ENCODE assay signal across 1 cellular context in the genomic region with DNA sequence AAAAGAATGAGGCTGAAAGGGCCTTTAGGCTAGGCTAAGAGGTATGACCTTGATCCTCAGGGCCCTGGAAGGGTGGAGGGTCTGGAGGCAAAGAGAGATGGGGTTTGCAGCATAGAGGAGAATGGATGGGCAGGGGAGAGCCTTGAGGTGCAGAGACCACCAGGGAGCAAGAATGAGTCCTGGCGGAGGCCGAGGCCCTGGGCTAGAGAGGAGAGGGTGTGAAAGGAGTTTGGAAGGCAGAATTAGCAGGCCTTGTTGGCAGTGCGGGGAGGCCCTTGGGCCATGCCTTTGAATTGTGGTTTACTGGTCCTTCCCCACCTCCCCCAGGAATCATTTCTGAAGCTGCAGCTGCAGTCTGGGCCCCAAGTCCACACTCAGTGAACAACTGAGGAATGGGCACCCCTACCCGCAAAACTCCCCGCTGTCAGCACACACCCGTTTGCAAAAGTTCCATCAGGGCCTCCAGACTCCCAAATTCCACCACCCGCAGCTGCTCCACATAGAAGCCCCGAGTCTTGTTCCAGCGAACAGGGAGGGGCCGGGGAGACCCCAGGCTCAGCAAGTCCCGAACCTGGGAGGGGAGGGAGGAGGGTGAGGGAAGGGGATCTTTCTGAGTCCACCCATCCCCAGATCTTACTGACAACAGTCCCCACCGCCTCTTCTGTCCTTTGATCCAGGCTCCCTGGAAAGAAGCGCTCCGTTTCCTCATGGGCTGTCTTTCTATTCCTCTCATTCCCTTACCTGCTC.
TF ChIP-seq lines count a peak whose summit lies in the region.

No MANE protein-coding gene starts in this region.

TF ChIP-seq in SK-N-SH, 30 proteins besides CTCF, POLR2A, EP300 and RAD21 (continued from another document):
- TF ChIP-seq, protein P1, sequence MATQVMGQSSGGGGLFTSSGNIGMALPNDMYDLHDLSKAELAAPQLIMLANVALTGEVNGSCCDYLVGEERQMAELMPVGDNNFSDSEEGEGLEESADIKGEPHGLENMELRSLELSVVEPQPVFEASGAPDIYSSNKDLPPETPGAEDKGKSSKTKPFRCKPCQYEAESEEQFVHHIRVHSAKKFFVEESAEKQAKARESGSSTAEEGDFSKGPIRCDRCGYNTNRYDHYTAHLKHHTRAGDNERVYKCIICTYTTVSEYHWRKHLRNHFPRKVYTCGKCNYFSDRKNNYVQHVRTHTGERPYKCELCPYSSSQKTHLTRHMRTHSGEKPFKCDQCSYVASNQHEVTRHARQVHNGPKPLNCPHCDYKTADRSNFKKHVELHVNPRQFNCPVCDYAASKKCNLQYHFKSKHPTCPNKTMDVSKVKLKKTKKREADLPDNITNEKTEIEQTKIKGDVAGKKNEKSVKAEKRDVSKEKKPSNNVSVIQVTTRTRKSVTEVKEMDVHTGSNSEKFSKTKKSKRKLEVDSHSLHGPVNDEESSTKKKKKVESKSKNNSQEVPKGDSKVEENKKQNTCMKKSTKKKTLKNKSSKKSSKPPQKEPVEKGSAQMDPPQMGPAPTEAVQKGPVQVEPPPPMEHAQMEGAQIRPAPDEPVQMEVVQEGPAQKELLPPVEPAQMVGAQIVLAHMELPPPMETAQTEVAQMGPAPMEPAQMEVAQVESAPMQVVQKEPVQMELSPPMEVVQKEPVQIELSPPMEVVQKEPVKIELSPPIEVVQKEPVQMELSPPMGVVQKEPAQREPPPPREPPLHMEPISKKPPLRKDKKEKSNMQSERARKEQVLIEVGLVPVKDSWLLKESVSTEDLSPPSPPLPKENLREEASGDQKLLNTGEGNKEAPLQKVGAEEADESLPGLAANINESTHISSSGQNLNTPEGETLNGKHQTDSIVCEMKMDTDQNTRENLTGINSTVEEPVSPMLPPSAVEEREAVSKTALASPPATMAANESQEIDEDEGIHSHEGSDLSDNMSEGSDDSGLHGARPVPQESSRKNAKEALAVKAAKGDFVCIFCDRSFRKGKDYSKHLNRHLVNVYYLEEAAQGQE (IDR thresholded peaks at IDR 0.05; ENCODE audit: low read depth, low read length): no peak
- no peak for TF ChIP-seq CHD2 (IDR thresholded peaks at IDR 0.05; ENCODE audit: low read length, partially characterized antibody)
- TF ChIP-seq, protein P2, sequence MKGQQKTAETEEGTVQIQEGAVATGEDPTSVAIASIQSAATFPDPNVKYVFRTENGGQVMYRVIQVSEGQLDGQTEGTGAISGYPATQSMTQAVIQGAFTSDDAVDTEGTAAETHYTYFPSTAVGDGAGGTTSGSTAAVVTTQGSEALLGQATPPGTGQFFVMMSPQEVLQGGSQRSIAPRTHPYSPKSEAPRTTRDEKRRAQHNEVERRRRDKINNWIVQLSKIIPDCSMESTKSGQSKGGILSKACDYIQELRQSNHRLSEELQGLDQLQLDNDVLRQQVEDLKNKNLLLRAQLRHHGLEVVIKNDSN (IDR thresholded peaks at IDR 0.05; ENCODE audit: borderline replicate concordance, low read depth): no peak
- no peak for TF ChIP-seq SIN3A (IDR thresholded peaks at IDR 0.05; ENCODE audit: borderline replicate concordance, low read depth, low read length)
- TF ChIP-seq, protein P3, sequence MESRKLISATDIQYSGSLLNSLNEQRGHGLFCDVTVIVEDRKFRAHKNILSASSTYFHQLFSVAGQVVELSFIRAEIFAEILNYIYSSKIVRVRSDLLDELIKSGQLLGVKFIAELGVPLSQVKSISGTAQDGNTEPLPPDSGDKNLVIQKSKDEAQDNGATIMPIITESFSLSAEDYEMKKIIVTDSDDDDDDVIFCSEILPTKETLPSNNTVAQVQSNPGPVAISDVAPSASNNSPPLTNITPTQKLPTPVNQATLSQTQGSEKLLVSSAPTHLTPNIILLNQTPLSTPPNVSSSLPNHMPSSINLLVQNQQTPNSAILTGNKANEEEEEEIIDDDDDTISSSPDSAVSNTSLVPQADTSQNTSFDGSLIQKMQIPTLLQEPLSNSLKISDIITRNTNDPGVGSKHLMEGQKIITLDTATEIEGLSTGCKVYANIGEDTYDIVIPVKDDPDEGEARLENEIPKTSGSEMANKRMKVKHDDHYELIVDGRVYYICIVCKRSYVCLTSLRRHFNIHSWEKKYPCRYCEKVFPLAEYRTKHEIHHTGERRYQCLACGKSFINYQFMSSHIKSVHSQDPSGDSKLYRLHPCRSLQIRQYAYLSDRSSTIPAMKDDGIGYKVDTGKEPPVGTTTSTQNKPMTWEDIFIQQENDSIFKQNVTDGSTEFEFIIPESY (IDR thresholded peaks at IDR 0.05; ENCODE audit: borderline replicate concordance, low read depth): no peak
- TF ChIP-seq, protein P4, sequence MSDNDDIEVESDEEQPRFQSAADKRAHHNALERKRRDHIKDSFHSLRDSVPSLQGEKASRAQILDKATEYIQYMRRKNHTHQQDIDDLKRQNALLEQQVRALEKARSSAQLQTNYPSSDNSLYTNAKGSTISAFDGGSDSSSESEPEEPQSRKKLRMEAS (IDR thresholded peaks at IDR 0.05; ENCODE audit: low read depth): no peak
- no peak for TF ChIP-seq NRF1 (IDR thresholded peaks at IDR 0.05; ENCODE audit: low read depth, low read length)
- no peak for TF ChIP-seq FOSL2 (IDR thresholded peaks at IDR 0.05; ENCODE audit: borderline replicate concordance, low read depth)
- TF ChIP-seq TAF1 (IDR thresholded peaks at IDR 0.05; ENCODE audit: borderline replicate concordance, low read depth, low read length): no peak
- TF ChIP-seq MEF2A (IDR thresholded peaks at IDR 0.05; ENCODE audit: borderline replicate concordance, low read depth): no peak
- no peak for TF ChIP-seq TCF12 (IDR thresholded peaks at IDR 0.05)
- no peak for TF ChIP-seq MXI1 (IDR thresholded peaks at IDR 0.05; ENCODE audit: low read depth, low read length)
